Comparison of ENCODE assay signal across 9 cellular contexts in the genomic region with DNA sequence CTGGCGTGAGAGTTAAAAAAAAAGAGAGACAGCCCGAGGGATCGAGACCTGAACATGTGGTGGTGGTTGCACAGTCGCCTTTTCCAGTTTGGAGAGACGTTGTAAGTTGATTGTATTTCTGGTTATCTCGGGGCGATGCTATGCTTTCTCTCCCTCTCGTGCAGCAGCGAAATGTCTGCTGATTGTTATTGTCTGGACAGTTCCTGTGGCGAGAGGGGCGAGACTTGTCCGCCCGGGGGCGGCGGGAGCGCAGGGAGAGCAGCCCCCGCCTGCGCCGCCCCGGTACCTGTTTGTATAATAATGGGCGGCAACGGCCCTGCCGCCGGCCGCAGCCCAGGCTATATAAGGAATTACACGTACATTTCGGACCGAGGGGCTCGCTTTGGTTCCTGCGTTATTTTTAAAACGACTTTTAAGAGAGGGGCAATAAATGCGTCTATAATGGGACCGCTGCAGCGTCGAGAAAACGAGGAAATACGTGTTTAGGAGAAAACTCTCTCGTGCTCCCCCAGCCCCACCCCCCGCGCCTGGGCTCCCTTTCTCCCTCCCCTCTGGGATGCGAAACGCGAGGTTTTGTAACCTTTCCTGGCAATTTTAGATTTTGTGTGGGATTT. TPM values are rescaled to one million over a fixed set of nuclear protein-coding genes. Genes with fewer than 3 reads are reported as not detected.
DNase-seq lines count a peak whose midpoint lies in the region; ATAC-seq, FAIRE-seq and TF ChIP-seq lines count a peak whose summit lies in the region.
"Had no signal": no experiment of that assay in that cellular context is flagged by ENCODE, and none has a peak within 500 bp of the region (broad histone marks: within the 10 kb centered on the region; RNA-seq: fewer than 3 reads in every experiment).

No MANE protein-coding gene starts in this region.

- H3K4me1 ChIP-seq in SJCRH30, result peaks cover 15% of the 10 kb centered on the region
- peaks cover 20% of the 10 kb centered on the region for H3K4me1 ChIP-seq in astrocyte (ENCODE audit: insufficient read depth, low read length)
- peaks cover 12% of the 10 kb centered on the region for H3K4me1 ChIP-seq in rectal smooth muscle tissue (ENCODE audit: control insufficient read depth, insufficient read depth, low read length)

- H3K27ac Mint-ChIP-seq in astrocyte (ENCODE audit: unreplicated experiment), result peak overlapping the region; percentile 84

- no peaks in the 10 kb centered on the region for H3K36me3 Mint-ChIP-seq in astrocyte (ENCODE audit: low read depth, unreplicated experiment)

- no peak for FAIRE-seq in astrocyte (lab: Jason Lieb, UNC)
- FAIRE-seq: G401.6 had no signal

- peak overlapping the region; percentile 87 for H3K4me2 ChIP-seq in astrocyte (ENCODE audit: low read length)

- no peaks in the 10 kb centered on the region for H3K27me3 ChIP-seq in SJCRH30
- no peaks in the 10 kb centered on the region for H3K27me3 ChIP-seq in astrocyte (ENCODE audit: insufficient read depth, low read length)
- H3K27me3 ChIP-seq in rectal smooth muscle tissue (ENCODE audit: control insufficient read depth, insufficient read depth, low read length), result no peaks in the 10 kb centered on the region

- H3K9me3 Mint-ChIP-seq in astrocyte (ENCODE audit: unreplicated experiment), result no peaks in the 10 kb centered on the region

- no peaks in the 10 kb centered on the region for H3K27me3 Mint-ChIP-seq in astrocyte (ENCODE audit: low read depth, unreplicated experiment)

- H3K4me1 Mint-ChIP-seq in astrocyte (ENCODE audit: low read depth, unreplicated experiment), result peaks cover 14% of the 10 kb centered on the region

- DNase-seq in NCI-H2107 treated with DMSO at 0.1 percent for 48 hours (lab: John Stamatoyannopoulos, UW; ENCODE audit: unreplicated experiment) (peak; percentile 52), NCI-H2107 (lab: John Stamatoyannopoulos, UW) (no peak), SJCRH30 (peak; percentile 62 to 71), astrocyte (ENCODE audit: low read depth) (peak; percentile 57), hepatic stellate cell (ENCODE audit: low spot score) (peak; percentile 17)

- H4K20me1 ChIP-seq in astrocyte (ENCODE audit: insufficient read depth, low read length), result peaks cover 42% of the 10 kb centered on the region

- ATAC-seq in HG03175 (IDR thresholded peaks at IDR 0.05; ENCODE audit: unreplicated experiment), result peak; percentile 18
- no peak for ATAC-seq in GM18858 (IDR thresholded peaks at IDR 0.05; ENCODE audit: unreplicated experiment)

- H3K36me3 ChIP-seq in SJCRH30, result no peaks in the 10 kb centered on the region
- H3K36me3 ChIP-seq in astrocyte (ENCODE audit: insufficient read depth, low read length), result no peaks in the 10 kb centered on the region
- H3K36me3 ChIP-seq in rectal smooth muscle tissue (ENCODE audit: control insufficient read depth, insufficient read depth, low read length), result no peaks in the 10 kb centered on the region

- no peaks in the 10 kb centered on the region for H3K9me3 ChIP-seq in SJCRH30 (replicated peaks)
- no peaks in the 10 kb centered on the region for H3K9me3 ChIP-seq in astrocyte (ENCODE audit: insufficient read depth, low read depth, low read length)

- peak overlapping the region; percentile 92 for H3K4me3 Mint-ChIP-seq in astrocyte (ENCODE audit: unreplicated experiment)

- no peak for TF ChIP-seq CTCF in astrocyte (IDR thresholded peaks at IDR 0.05; ENCODE audit: insufficient read depth, low read depth, low read length)

- H3K27ac ChIP-seq in SJCRH30, result peak overlapping the region; percentile 81
- H3K27ac ChIP-seq in astrocyte (ENCODE audit: low read depth, low read length), result peak overlapping the region; percentile 79
- H3K27ac ChIP-seq in rectal smooth muscle tissue (ENCODE audit: low read depth, low read length), result peak overlapping the region; percentile 96

- peak overlapping the region; percentile 20 for H2AFZ ChIP-seq in astrocyte (ENCODE audit: low read depth, low read length)

- peaks cover 87% of the 10 kb centered on the region for H3K79me2 ChIP-seq in astrocyte (ENCODE audit: insufficient read depth, low read length)

- H3K9ac ChIP-seq in astrocyte (ENCODE audit: low read length), result peak overlapping the region; percentile 95
- peak overlapping the region; percentile 82 for H3K9ac ChIP-seq in rectal smooth muscle tissue (ENCODE audit: low read length)

- H3K4me3 ChIP-seq in SJCRH30, result peak overlapping the region; percentile 95
- H3K4me3 ChIP-seq in astrocyte (ENCODE audit: insufficient read depth, low read depth, low read length), result peak overlapping the region; percentile 92
- peak overlapping the region; percentile 88 for H3K4me3 ChIP-seq in rectal smooth muscle tissue (ENCODE audit: low read length)

RNA-seq across cellular contexts. Expression of a gene that starts 1.7 kb away (rescaled TPM):
- 61.2 and 77.9 TPM in 2 replicates for total RNA-seq in SJCRH30 (2014; rRNA removed; shearing (Covaris generic))
- 37.2 and 42.3 TPM in 2 replicates for total RNA-seq in astrocyte
